ENCODE assay signal across 2 cellular contexts in genomic region chr6:165707067-165707853, GRCh38.
TF ChIP-seq lines count a peak whose summit lies in the region.

No MANE protein-coding gene starts in this region.

TF ChIP-seq in HepG2, 621 proteins besides CTCF, POLR2A, EP300 and RAD21:
- TF ChIP-seq MNT (IDR thresholded peaks at IDR 0.05), result peak; percentile 55
- TF ChIP-seq BHLHE40 (IDR thresholded peaks at IDR 0.05; ENCODE audit: low read length), result no peak
- TF ChIP-seq YY1 (IDR thresholded peaks at IDR 0.05; ENCODE audit: insufficient read depth, insufficient replicate concordance, low read depth, low read length), result no peak
- no peak for TF ChIP-seq PLRG1 (conservative IDR thresholded peaks at IDR 0.05)
- TF ChIP-seq NBN (conservative IDR thresholded peaks at IDR 0.05), result 0 out of 2 replicates have a peak, but pooled peaks have one; percentile 17

TF ChIP-seq in H1, 55 proteins besides CTCF, POLR2A, EP300 and RAD21:
- TF ChIP-seq RFX5 (IDR thresholded peaks at IDR 0.05; ENCODE audit: borderline replicate concordance, low read depth, low read length), result no peak
- TF ChIP-seq TAF7 (optimal IDR thresholded peaks at IDR 0.05; ENCODE audit: borderline replicate concordance, low read depth, low read length), result no peak
- TF ChIP-seq POLR2AphosphoS5 (IDR thresholded peaks at IDR 0.05; ENCODE audit: low read depth, low read length), result no peak
- TF ChIP-seq CHD7 (IDR thresholded peaks at IDR 0.05; ENCODE audit: insufficient replicate concordance, low read length), result no peak
- TF ChIP-seq RNF2 (IDR thresholded peaks at IDR 0.05; ENCODE audit: borderline replicate concordance, low read depth, low read length, missing control alignments, poor library complexity, severe bottlenecking), result no peak
- TF ChIP-seq POU5F1 (IDR thresholded peaks at IDR 0.05; ENCODE audit: low read depth, low read length), result no peak
- no peak for TF ChIP-seq JUN (IDR thresholded peaks at IDR 0.05; ENCODE audit: low read depth, low read length)
- TF ChIP-seq KDM5A (IDR thresholded peaks at IDR 0.05; ENCODE audit: low read length), result no peak
- no peak for TF ChIP-seq KDM4A (IDR thresholded peaks at IDR 0.05; ENCODE audit: low read depth, low read length, severe bottlenecking)
- TF ChIP-seq CBX8 (IDR thresholded peaks at IDR 0.05; ENCODE audit: borderline replicate concordance, low read depth, low read length), result no peak
- no peak for TF ChIP-seq SIX5 (IDR thresholded peaks at IDR 0.05; ENCODE audit: low read depth, low read length)
- no peak for TF ChIP-seq TEAD4 (IDR thresholded peaks at IDR 0.05; ENCODE audit: low read depth, low read length)
- no peak for TF ChIP-seq TBP (IDR thresholded peaks at IDR 0.05; ENCODE audit: low read depth, low read length)
- no peak for TF ChIP-seq E2F6 (IDR thresholded peaks at IDR 0.05)
- TF ChIP-seq HDAC6 (IDR thresholded peaks at IDR 0.05; ENCODE audit: low read depth, low read length), result no peak
